In genomic region chr5:87268126-87268969, GRCh38 we compare ENCODE assay signal across 8 cellular contexts. TPM values are rescaled to one million over a fixed set of nuclear protein-coding genes. Genes with fewer than 3 reads are reported as not detected.
DNase-seq lines count a peak whose midpoint lies in the region; ATAC-seq lines count a peak whose summit lies in the region.

No MANE protein-coding gene starts in this region.

- no peaks in the 10 kb centered on the region for H3K9me3 Mint-ChIP-seq in T-helper 2 cell treated with Interferon-gamma antibody and Interleukin-4, amounts not matched to agents 5 μg/mL and 100 μg/mL, for 36 hours

- peaks cover 33% of the 10 kb centered on the region for H3K4me1 Mint-ChIP-seq in T-helper 2 cell treated with Interferon-gamma antibody and Interleukin-4, amounts not matched to agents 5 μg/mL and 100 μg/mL, for 36 hours (ENCODE audit: low read depth)

- H3K36me3 Mint-ChIP-seq in T-helper 2 cell treated with Interferon-gamma antibody and Interleukin-4, amounts not matched to agents 5 μg/mL and 100 μg/mL, for 36 hours (ENCODE audit: low read depth) = peaks cover 17% of the 10 kb centered on the region

- peak; percentile 51 for ATAC-seq in GM21529 (IDR thresholded peaks at IDR 0.05; ENCODE audit: unreplicated experiment)

- H3K4me3 Mint-ChIP-seq in T-helper 2 cell treated with Interferon-gamma antibody and Interleukin-4, amounts not matched to agents 5 μg/mL and 100 μg/mL, for 36 hours = peak overlapping the region; percentile 100

- peaks cover 4% of the 10 kb centered on the region for H3K27me3 Mint-ChIP-seq in T-helper 2 cell treated with Interferon-gamma antibody and Interleukin-4, amounts not matched to agents 5 μg/mL and 100 μg/mL, for 36 hours (ENCODE audit: low read depth)

- peak overlapping the region; percentile 90 for H3K27ac Mint-ChIP-seq in T-helper 2 cell treated with Interferon-gamma antibody and Interleukin-4, amounts not matched to agents 5 μg/mL and 100 μg/mL, for 36 hours

- in situ Hi-C loops in G401 (cut with HindIII; ENCODE audit: low sequenced_read_pairs) = no loop called here

- peak; percentile 79 for DNase-seq in G401 (ENCODE audit: low spot score)
- peak; percentile 44 for DNase-seq in HuH-7 (ENCODE audit: low spot score)
- DNase-seq in T-helper 2 cell treated with Interferon-gamma antibody and Interleukin-4, amounts not matched to agents 5 μg/mL and 100 μg/mL, for 36 hours (ENCODE audit: low spot score) = no peak
- DNase-seq in astrocyte of the hippocampus (ENCODE audit: low read depth, low spot score) = peak; percentile 84
- DNase-seq in hippocampal formation (lab: John Stamatoyannopoulos, UW) = peak; percentile 58 to 73
- peak; percentile 55 for DNase-seq in renal cortical epithelial cell (ENCODE audit: low read depth)
- DNase-seq in KG1 (lab: John Stamatoyannopoulos, UW) = no peak

RNA-seq across cellular contexts. Expression of gene RASA1, which starts 0.7 kb away (rescaled TPM):
- 6.3 and 8.5 TPM in 2 replicates for total RNA-seq in G401 (2014; rRNA removed; shearing (Covaris generic))
- 53.8 and 87.7 TPM in 2 replicates for total RNA-seq in renal cortical epithelial cell

Comparison
In these comparisons a context has a peak if more than half of its experiments do, and no peak if none do; other contexts are left out.
1. DNase-seq: peak in G401 (single experiment), HuH-7 (single experiment), astrocyte of the hippocampus (single experiment), hippocampal formation (2 of 2) and renal cortical epithelial cell (single experiment); none in T-helper 2 cell treated with Interferon-gamma antibody and Interleukin-4, amounts not matched to agents 5 μg/mL and 100 μg/mL, for 36 hours (single experiment) and KG1 (single experiment).